1 cellular context compared by ENCODE assay signal in the genomic region with DNA sequence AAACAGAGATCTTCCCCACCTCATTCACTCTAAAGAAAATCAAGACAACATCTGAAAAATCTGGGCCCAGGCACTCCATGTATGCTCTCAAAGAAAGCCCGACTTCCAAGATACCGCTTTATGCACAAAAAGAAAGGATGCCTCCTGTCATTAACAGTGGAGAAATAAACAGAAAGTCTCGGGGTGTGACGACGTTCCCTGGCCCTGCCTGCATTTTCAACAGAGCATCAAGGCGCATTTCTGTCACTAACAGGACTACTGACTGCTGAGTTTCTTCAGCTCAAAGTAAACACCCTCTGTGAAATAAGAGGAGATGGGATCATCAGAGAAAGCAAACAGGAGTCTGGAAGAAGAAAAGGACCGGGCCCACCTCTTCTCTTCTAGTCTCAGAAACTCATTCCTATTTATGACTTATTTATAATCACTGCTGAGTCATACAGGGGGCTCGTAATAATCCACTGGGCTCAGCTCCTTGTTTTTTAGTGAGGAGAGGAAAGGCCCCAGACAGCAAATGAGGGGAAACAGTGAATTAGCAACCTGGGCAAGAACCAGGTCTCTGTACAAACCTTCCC.
TF ChIP-seq lines count a peak whose summit lies in the region.

No MANE protein-coding gene starts in this region.

TF ChIP-seq in HepG2, 621 proteins besides CTCF, POLR2A, EP300 and RAD21 (continued from another document):
- TF ChIP-seq, protein P1, sequence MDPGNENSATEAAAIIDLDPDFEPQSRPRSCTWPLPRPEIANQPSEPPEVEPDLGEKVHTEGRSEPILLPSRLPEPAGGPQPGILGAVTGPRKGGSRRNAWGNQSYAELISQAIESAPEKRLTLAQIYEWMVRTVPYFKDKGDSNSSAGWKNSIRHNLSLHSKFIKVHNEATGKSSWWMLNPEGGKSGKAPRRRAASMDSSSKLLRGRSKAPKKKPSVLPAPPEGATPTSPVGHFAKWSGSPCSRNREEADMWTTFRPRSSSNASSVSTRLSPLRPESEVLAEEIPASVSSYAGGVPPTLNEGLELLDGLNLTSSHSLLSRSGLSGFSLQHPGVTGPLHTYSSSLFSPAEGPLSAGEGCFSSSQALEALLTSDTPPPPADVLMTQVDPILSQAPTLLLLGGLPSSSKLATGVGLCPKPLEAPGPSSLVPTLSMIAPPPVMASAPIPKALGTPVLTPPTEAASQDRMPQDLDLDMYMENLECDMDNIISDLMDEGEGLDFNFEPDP (CRISPR knock-in tag; conservative IDR thresholded peaks at IDR 0.05), result 0 out of 2 replicates have a peak, but pooled peaks have one; percentile 51
